Comparison of ENCODE assay signal across 34 cellular contexts in the genomic region with DNA sequence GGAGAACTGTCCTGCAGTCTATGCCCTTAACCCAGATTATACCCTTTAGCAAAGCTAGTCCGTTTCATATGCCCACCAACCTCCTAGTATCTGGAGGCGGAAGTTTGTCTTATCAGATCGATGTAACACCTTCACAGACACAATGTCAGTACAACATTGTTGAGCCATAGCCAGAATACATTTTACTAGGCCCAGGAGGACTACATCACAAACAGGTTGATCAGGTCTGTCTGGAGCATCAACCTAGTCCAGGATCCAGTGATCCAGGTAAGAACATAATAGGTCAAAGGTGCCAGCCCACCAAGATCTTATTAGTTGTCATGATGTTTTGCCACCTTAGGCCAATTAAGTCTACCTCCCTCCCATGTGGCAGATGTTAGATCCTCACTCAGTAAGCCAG. TPM values are rescaled to one million over a fixed set of nuclear protein-coding genes. Genes with fewer than 3 reads are reported as not detected.
"Had no signal": no experiment of that assay in that cellular context is flagged by ENCODE, and none has a peak within 500 bp of the region (broad histone marks: within the 10 kb centered on the region; RNA-seq: fewer than 3 reads in every experiment).

No MANE protein-coding gene starts in this region.

- H3K4me3 Mint-ChIP-seq: activated CD4-positive, alpha-beta memory T cell treated with anti-CD3 and anti-CD28 coated beads, Interleukin-2, amount 10 ng/mL, durations not matched to agents 7 days and 5 days; activated CD4-positive, alpha-beta T cell treated with anti-CD3 and anti-CD28 coated beads, Interleukin-2, amount 10 ng/mL, durations not matched to agents 24 days and 14 days; activated naive CD4-positive, alpha-beta T cell treated with anti-CD3 and anti-CD28 coated beads, Interleukin-2, amount 50 U/mL, for 24 hours; activated T-cell treated with anti-CD3 and anti-CD28 coated beads, Interleukin-2, amount 50 U/mL, for 4 hours; activated T-helper 17 cell treated with anti-CD3 and anti-CD28 coated beads, Interleukin-2, amount 50 U/mL, for 72 hours; central memory CD8-positive, alpha-beta T cell; dendritic cell treated with granulocyte-macrophage colony-stimulating factor and Interleukin-4, amounts not matched to agents 40 ng/mL and 50 ng/mL, for 4 days; endodermal cell; stimulated activated naive B cell treated with anti-CD40 and anti-IgM and Interleukin-4, amounts not matched to agents 10 μg/mL and 1 μg/mL and 100 μg/mL, for 72 hours; T-helper 1 cell treated with Interleukin-12 subunit alpha and Interleukin-12 subunit beta and Interleukin-4 antibody, amounts not matched to agents 30 μg/mL and 1 μg/mL, for 36 hours had no signal

- H3K4me3 ChIP-seq: gastrocnemius medialis, left ventricle myocardium inferior, lung, mucosa of descending colon, pancreas, right atrium auricular region, smooth muscle cell, stomach, tibial artery had no signal

- H3K27ac Mint-ChIP-seq: activated CD4-positive, alpha-beta memory T cell treated with anti-CD3 and anti-CD28 coated beads, Interleukin-2, amount 10 ng/mL, durations not matched to agents 7 days and 5 days; activated CD4-positive, alpha-beta T cell treated with anti-CD3 and anti-CD28 coated beads, Interleukin-2, amount 10 ng/mL, durations not matched to agents 24 days and 14 days; activated naive CD4-positive, alpha-beta T cell treated with anti-CD3 and anti-CD28 coated beads, Interleukin-2, amount 50 U/mL, for 24 hours; activated T-helper 17 cell treated with anti-CD3 and anti-CD28 coated beads, Interleukin-2, amount 50 U/mL, for 72 hours; dendritic cell treated with granulocyte-macrophage colony-stimulating factor and Interleukin-4, amounts not matched to agents 40 ng/mL and 50 ng/mL, for 4 days; endodermal cell; stimulated activated naive B cell treated with anti-CD40 and anti-IgM and Interleukin-4, amounts not matched to agents 10 μg/mL and 1 μg/mL and 100 μg/mL, for 72 hours; T-helper 1 cell treated with Interleukin-12 subunit alpha and Interleukin-12 subunit beta and Interleukin-4 antibody, amounts not matched to agents 30 μg/mL and 1 μg/mL, for 36 hours had no signal

- H3K27me3 Mint-ChIP-seq: activated CD4-positive, alpha-beta memory T cell treated with anti-CD3 and anti-CD28 coated beads, Interleukin-2, amount 10 ng/mL, durations not matched to agents 7 days and 5 days; activated CD4-positive, alpha-beta T cell treated with anti-CD3 and anti-CD28 coated beads, Interleukin-2, amount 10 ng/mL, durations not matched to agents 24 days and 14 days; activated naive CD4-positive, alpha-beta T cell treated with anti-CD3 and anti-CD28 coated beads, Interleukin-2, amount 50 U/mL, for 24 hours; activated T-helper 17 cell treated with anti-CD3 and anti-CD28 coated beads, Interleukin-2, amount 50 U/mL, for 72 hours; central memory CD8-positive, alpha-beta T cell; stimulated activated naive B cell treated with anti-CD40 and anti-IgM and Interleukin-4, amounts not matched to agents 10 μg/mL and 1 μg/mL and 100 μg/mL, for 72 hours had no signal

- H3K36me3 ChIP-seq: pancreas, right atrium auricular region had no signal

- H3K27me3 ChIP-seq: gastrocnemius medialis, pancreas, right atrium auricular region, stomach, tibial artery had no signal

- ATAC-seq: activated CD4-positive, CD25-positive, alpha-beta regulatory T cell treated with anti-CD3 and anti-CD28 coated beads, Interleukin-2, amount 50 U/mL, for 24 hours; activated T-cell treated with anti-CD3 and anti-CD28 coated beads, Interleukin-2, amount 50 U/mL, for 4 hours; activated T-helper 17 cell treated with anti-CD3 and anti-CD28 coated beads, Interleukin-2, amount 50 U/mL, for 72 hours; gastrocnemius medialis; mucosa of descending colon; pancreas; stimulated activated naive B cell treated with anti-CD40 and anti-IgM and Interleukin-4, amounts not matched to agents 10 μg/mL and 1 μg/mL and 100 μg/mL, for 72 hours had no signal

- H3K9me3 Mint-ChIP-seq: activated naive CD4-positive, alpha-beta T cell treated with anti-CD3 and anti-CD28 coated beads, Interleukin-2, amount 50 U/mL, for 24 hours; activated T-cell treated with anti-CD3 and anti-CD28 coated beads, Interleukin-2, amount 50 U/mL, for 4 hours; activated T-helper 17 cell treated with anti-CD3 and anti-CD28 coated beads, Interleukin-2, amount 50 U/mL, for 72 hours had no signal

- H3K27ac ChIP-seq: gastrocnemius medialis, left ventricle myocardium inferior, pancreas, right atrium auricular region, stomach, tibial artery, WERI-Rb-1 had no signal

- DNase-seq: activated CD4-positive, alpha-beta memory T cell treated with anti-CD3 and anti-CD28 coated beads, Interleukin-2, amount 10 ng/mL, durations not matched to agents 7 days and 5 days; activated CD4-positive, alpha-beta T cell treated with anti-CD3 and anti-CD28 coated beads, Interleukin-2, amount 10 ng/mL, durations not matched to agents 24 days and 14 days; activated gamma-delta T cell treated with Interleukin-2 at 50 U/mL for 16 hours; activated T-cell treated with anti-CD3 and anti-CD28 coated beads, Interleukin-2, amount 50 U/mL, for 4 hours; anterior cingulate cortex; endodermal cell; gastrocnemius medialis; glutamatergic neuron; left ventricle myocardium inferior; mesendoderm; mucosa of descending colon; nucleus accumbens; pancreas; stimulated activated CD4-positive, alpha-beta T cell treated with anti-CD3 and anti-CD28 coated beads, Interleukin-1b, Interleukin-23, amount 100 ng/mL, for 48 hours; stimulated activated naive B cell treated with anti-CD40 and anti-IgM and Interleukin-4, amounts not matched to agents 10 μg/mL and 1 μg/mL and 100 μg/mL, for 72 hours; stomach; T-helper 9 cell; WERI-Rb-1 had no signal

- H3K9me3 ChIP-seq: gastrocnemius medialis, left ventricle myocardium inferior, mucosa of descending colon, pancreas, right atrium auricular region, stomach, tibial artery had no signal

RNA-seq across cellular contexts. Expression of a gene that starts 44.9 kb away (rescaled TPM):
- total RNA-seq: activated CD4-positive, alpha-beta memory T cell treated with anti-CD3 and anti-CD28 coated beads, Interleukin-2, amount 10 ng/mL, durations not matched to agents 7 days and 5 days; activated CD4-positive, alpha-beta T cell treated with anti-CD3 and anti-CD28 coated beads, Interleukin-2, amount 10 ng/mL, durations not matched to agents 24 days and 14 days; activated T-cell treated with anti-CD3 and anti-CD28 coated beads, Interleukin-2, amount 50 U/mL, for 4 hours; bronchial epithelial cell; endodermal cell; left ventricle myocardium inferior; lung; mucosa of descending colon; myocyte; pancreas; pulmonary artery endothelial cell; right atrium auricular region; smooth muscle cell; stomach; urinary bladder had no signal
- polyA plus RNA-seq: adipose tissue, lung, neural cell, pancreas, smooth muscle cell, stomach, urinary bladder had no signal
